ENCODE assay signal across 9 cellular contexts in genomic region chr17:65121916-65122821, GRCh38. TPM values are rescaled to one million over a fixed set of nuclear protein-coding genes. Genes with fewer than 3 reads are reported as not detected.
DNase-seq lines count a peak whose midpoint lies in the region; ATAC-seq, FAIRE-seq and TF ChIP-seq lines count a peak whose summit lies in the region.
"Had no signal": no experiment of that assay in that cellular context is flagged by ENCODE, and none has a peak within 500 bp of the region (broad histone marks: within the 10 kb centered on the region; RNA-seq: fewer than 3 reads in every experiment).

No MANE protein-coding gene starts in this region.

- H3K36me3 ChIP-seq in OCI-LY3 (replicated peaks; ENCODE audit: low read depth, low read length) (no peaks in the 10 kb centered on the region), endothelial cell of umbilical vein (ENCODE audit: control insufficient read depth in 2 of 2, extremely low read depth in 1 of 2, insufficient read depth in 2 of 2, low read length in 2 of 2) (no peaks in the 10 kb centered on the region), rectal smooth muscle tissue (ENCODE audit: control insufficient read depth, insufficient read depth, low read length) (no peaks in the 10 kb centered on the region)

- POLR2A ChIA-PET in endothelial cell of umbilical vein (lab: Charles Lee), result interaction anchor here (0.9 kb wide), 1 partner anchor 147 kb away, joined by 6 read pairs; no protein-coding TSS in a partner anchor

- H3K9ac ChIP-seq in OCI-LY3 (ENCODE audit: low read length), result peak overlapping the region; percentile 73; the same call in 1 of the 2 replicates
- no peak overlapping the region for H3K9ac ChIP-seq in endothelial cell of umbilical vein (replicated peaks; ENCODE audit: extremely low read depth, insufficient read depth, low read length)
- no peak overlapping the region for H3K9ac ChIP-seq in rectal smooth muscle tissue (ENCODE audit: low read length)

- ATAC-seq in HG02884 (IDR thresholded peaks at IDR 0.05; ENCODE audit: unreplicated experiment), result no peak

- no peaks in the 10 kb centered on the region for H3K9me1 ChIP-seq in endothelial cell of umbilical vein (replicated peaks; ENCODE audit: control insufficient read depth, extremely low read depth, insufficient read depth, low read length)

- H4K20me1 ChIP-seq in OCI-LY3 (ENCODE audit: insufficient read depth, low read length), result no peaks in the 10 kb centered on the region
- H4K20me1 ChIP-seq in endothelial cell of umbilical vein (replicated peaks; ENCODE audit: control insufficient read depth, extremely low read depth, insufficient read depth, low read length), result no peaks in the 10 kb centered on the region

- dilution Hi-C loops in endothelial cell of umbilical vein (cut with MboI; ENCODE audit: extremely low pct_ligation_motif_present, low sequenced_read_pairs), result no loop called here

- TF ChIP-seq CTCF in OCI-LY3 (IDR thresholded peaks at IDR 0.05; ENCODE audit: low read depth, low read length) (no peak), endothelial cell of umbilical vein (IDR thresholded peaks at IDR 0.05; ENCODE audit: extremely low read depth in 1 of 2, insufficient read depth in 1 of 2, low read depth in 1 of 2, low read length in 2 of 2) (no peak)

- CTCF ChIA-PET in endothelial cell of umbilical vein (lab: Charles Lee), result interaction anchor here (1.8 to 3.2 kb wide), 2 partner anchors 14 to 22 kb away, joined by 5 to 26 read pairs; partner anchors contain the start of gene RGS9

- intact Hi-C loops in endothelial cell of umbilical vein (cut with micrococcal nuclease), result loop anchor here (2.0 kb wide), 1 partner anchor 77 kb away; no protein-coding TSS in a partner anchor

- H3K4me1 ChIP-seq in OCI-LY3 (ENCODE audit: low read length) (peaks cover 21% of the 10 kb centered on the region), endothelial cell of umbilical vein (ENCODE audit: control insufficient read depth, extremely low read depth, insufficient read depth, low read length) (peaks cover 14% of the 10 kb centered on the region), rectal smooth muscle tissue (ENCODE audit: control insufficient read depth, insufficient read depth, low read length) (no peaks in the 10 kb centered on the region)

- peak overlapping the region; percentile 77 for H3K4me3 ChIP-seq in OCI-LY3 (ENCODE audit: low read length)
- peak overlapping the region in 1 of 3 experiments; percentile 39 for H3K4me3 ChIP-seq in endothelial cell of umbilical vein (replicated peaks in 1 of 3; ENCODE audit: insufficient read depth in 1 of 3, low read depth in 1 of 3, low read length in 3 of 3)
- H3K4me3 ChIP-seq in rectal smooth muscle tissue (ENCODE audit: low read length), result peak overlapping the region; percentile 33

- no peak for FAIRE-seq in endothelial cell of umbilical vein (lab: Jason Lieb, UNC)

- H3K27ac ChIP-seq in OCI-LY3 (ENCODE audit: low read length) (peak overlapping the region; percentile 64), endothelial cell of umbilical vein (ENCODE audit: insufficient read depth, low read depth, low read length) (no peak overlapping the region), rectal smooth muscle tissue (ENCODE audit: low read depth, low read length) (no peak overlapping the region)
- H3K27ac ChIP-seq: C4-2B had no signal

- H3K9me3 ChIP-seq in OCI-LY3 (ENCODE audit: insufficient read depth, low read length), result no peaks in the 10 kb centered on the region
- no peaks in the 10 kb centered on the region for H3K9me3 ChIP-seq in endothelial cell of umbilical vein (replicated peaks; ENCODE audit: control insufficient read depth, insufficient read depth, low read length)

- BruUV-seq in endothelial cell of umbilical vein (replicated peaks; lab: Mats Ljungman, UMichigan), result no TSS peak

- H3K27me3 ChIP-seq in OCI-LY3 (ENCODE audit: low read depth, low read length), result no peaks in the 10 kb centered on the region
- peaks cover 0 to 9% of the 10 kb centered on the region in 2 experiments for H3K27me3 ChIP-seq in endothelial cell of umbilical vein (ENCODE audit: control insufficient read depth in 2 of 2, insufficient read depth in 2 of 2, low read length in 2 of 2)
- no peaks in the 10 kb centered on the region for H3K27me3 ChIP-seq in rectal smooth muscle tissue (ENCODE audit: control insufficient read depth, insufficient read depth, low read length)

- H3K4me2 ChIP-seq in OCI-LY3 (ENCODE audit: low read length) (peak overlapping the region; percentile 94), endothelial cell of umbilical vein (ENCODE audit: insufficient read depth, low read length) (peak overlapping the region; percentile 45)

- DNase-seq in SIG-M5 treated with dmso at 0.1 percent for 504 hours (lab: John Stamatoyannopoulos, UW; ENCODE audit: unreplicated experiment), result peak; percentile 8
- no peak for DNase-seq in SIG-M5 (lab: John Stamatoyannopoulos, UW)
- peak; percentile 24 for DNase-seq in endothelial cell of umbilical vein (ENCODE audit: low read depth, low spot score)
- DNase-seq in SHP77 treated with DMSO at 0.1 percent for 48 hours (lab: John Stamatoyannopoulos, UW), result no peak
- no peak for DNase-seq in NCI-H748 (lab: John Stamatoyannopoulos, UW; ENCODE audit: unreplicated experiment)

- no peak for TF ChIP-seq POLR2A in endothelial cell of umbilical vein (IDR thresholded peaks at IDR 0.05; ENCODE audit: low read depth, low read length)

- H2AFZ ChIP-seq in OCI-LY3 (ENCODE audit: low read depth, low read length) (no peak overlapping the region), endothelial cell of umbilical vein (ENCODE audit: low read depth, low read length) (no peak overlapping the region)

- H3K79me2 ChIP-seq in OCI-LY3 (ENCODE audit: low read length) (no peaks in the 10 kb centered on the region), endothelial cell of umbilical vein (ENCODE audit: control insufficient read depth, insufficient read depth, low read length) (no peaks in the 10 kb centered on the region)

TF ChIP-seq in endothelial cell of umbilical vein, 7 proteins besides CTCF, POLR2A, EP300 and RAD21:
- no peak for TF ChIP-seq MAX (IDR thresholded peaks at IDR 0.05; ENCODE audit: insufficient read depth, insufficient read length)
- TF ChIP-seq POLR2AphosphoS5 (IDR thresholded peaks at IDR 0.05; ENCODE audit: insufficient read depth, low read depth, low read length), result no peak
- no peak for TF ChIP-seq MYC (IDR thresholded peaks at IDR 0.05; ENCODE audit: low read depth, low read length)
- no peak for TF ChIP-seq JUN (IDR thresholded peaks at IDR 0.05; ENCODE audit: borderline replicate concordance, insufficient read depth, insufficient read length, low read depth)

RNA-seq across cellular contexts. Expression of gene RGS9, which starts 15.0 kb away (rescaled TPM):
- 1.4 and 1.7 TPM in 2 replicates for total RNA-seq in endothelial cell of umbilical vein
- polyA plus RNA-seq in endothelial cell of umbilical vein, result 0.61 and 0.75 TPM in 2 replicates
- polyA plus RNA-seq in endothelial cell of umbilical vein (2011; cell fraction: cytosol; rRNA removed), result 0.79 and 1.0 TPM in 2 replicates
- polyA plus RNA-seq in endothelial cell of umbilical vein (2011; cell fraction: nucleus; rRNA removed), result 0.91 and 1.2 TPM in 2 replicates
- polyA plus RNA-seq in endothelial cell of umbilical vein (2012), result 0.50 and 0.83 TPM in 2 replicates
- polyA minus RNA-seq in endothelial cell of umbilical vein, result 0.68 and 0.85 TPM in 2 replicates
- polyA minus RNA-seq in endothelial cell of umbilical vein (2011; cell fraction: cytosol; rRNA and poly(A)+ RNA removed), result not detected
- 0.38 TPM in 1 of 2 replicates, not detected in the other for polyA minus RNA-seq in endothelial cell of umbilical vein (2011; cell fraction: nucleus; rRNA and poly(A)+ RNA removed)

Comparison
In these comparisons a context has a peak if more than half of its experiments do, and no peak if none do; other contexts are left out.
1. DNase-seq: peak in SIG-M5 treated with dmso at 0.1 percent for 504 hours (single experiment) and endothelial cell of umbilical vein (single experiment); none in SIG-M5 (single experiment), SHP77 treated with DMSO at 0.1 percent for 48 hours (single experiment) and NCI-H748 (single experiment).